Comparison of ENCODE assay signal across 33 cellular contexts in the genomic region with DNA sequence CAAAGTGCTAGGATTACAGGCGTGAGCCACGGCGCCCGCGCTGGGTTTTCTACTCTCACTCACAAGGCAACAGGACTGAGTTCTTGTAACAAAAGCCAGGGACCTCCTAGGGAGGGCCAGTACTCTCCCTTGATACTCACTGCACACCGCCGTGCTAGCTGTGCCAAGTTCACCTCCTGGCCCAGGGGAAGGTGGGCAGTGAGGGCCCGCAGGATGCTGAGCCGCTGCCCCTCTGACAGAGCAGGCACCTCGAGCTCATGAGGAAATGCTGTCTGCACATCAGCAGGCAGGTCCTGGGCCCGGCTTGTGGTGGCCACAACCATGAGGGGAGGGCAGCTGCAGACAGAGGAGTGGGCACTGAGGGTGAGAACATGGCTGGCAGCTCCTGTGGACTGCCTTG. TPM values are rescaled to one million over a fixed set of nuclear protein-coding genes. Genes with fewer than 3 reads are reported as not detected.
"Had no signal": no experiment of that assay in that cellular context is flagged by ENCODE, and none has a peak within 500 bp of the region (broad histone marks: within the 10 kb centered on the region; RNA-seq: fewer than 3 reads in every experiment).

No MANE protein-coding gene starts in this region.

- H3K4me1 Mint-ChIP-seq: activated naive CD4-positive, alpha-beta T cell treated with anti-CD3 and anti-CD28 coated beads, Interleukin-2, amount 10 ng/mL, durations not matched to agents 7 days and 5 days had no signal

- H3K27me3 ChIP-seq: ascending aorta, brain microvascular endothelial cell, breast epithelium had no signal

- H3K27ac ChIP-seq: ascending aorta, brain microvascular endothelial cell, breast epithelium, VCaP had no signal

- H3K27me3 Mint-ChIP-seq: activated B cell treated with CpG ODN at 0.5 μM for 24 hours; activated CD4-positive, alpha-beta memory T cell treated with anti-CD3 and anti-CD28 coated beads for 36 hours; activated CD4-positive, alpha-beta T cell treated with anti-CD3 and anti-CD28 coated beads, Interleukin-2, amount 10 ng/mL, durations not matched to agents 24 days and 14 days; activated CD8-positive, alpha-beta T cell treated with anti-CD3 and anti-CD28 coated beads for 36 hours; activated naive CD4-positive, alpha-beta T cell treated with anti-CD3 and anti-CD28 coated beads, Interleukin-2, amount 10 ng/mL, durations not matched to agents 7 days and 5 days; activated naive CD4-positive, alpha-beta T cell treated with anti-CD3 and anti-CD28 coated beads, Interleukin-2, amount 50 U/mL, for 24 hours; activated naive CD8-positive, alpha-beta T cell; activated naive CD8-positive, alpha-beta T cell treated with anti-CD3 and anti-CD28 coated beads, Interleukin-2, amount 10 ng/mL, durations not matched to agents 7 days and 5 days; activated naive CD8-positive, alpha-beta T cell treated with anti-CD3 and anti-CD28 coated beads, Interleukin-2, amount 50 U/mL, for 24 hours had no signal

- H3K9me3 ChIP-seq: ascending aorta, breast epithelium had no signal

- ATAC-seq: activated CD8-positive, alpha-beta T cell treated with anti-CD3 and anti-CD28 coated beads for 36 hours; activated naive CD8-positive, alpha-beta T cell treated with anti-CD3 and anti-CD28 coated beads, Interleukin-2, amount 50 U/mL, for 24 hours; activated T-cell treated with anti-CD3 and anti-CD28 coated beads, Interleukin-2, amount 50 U/mL, for 4 hours; activated T-cell treated with anti-CD3 and anti-CD28 coated beads, Interleukin-2, amount 50 U/mL, for 72 hours had no signal

- H3K9me3 Mint-ChIP-seq: activated B cell treated with CpG ODN at 0.5 μM for 24 hours; activated CD4-positive, alpha-beta memory T cell treated with anti-CD3 and anti-CD28 coated beads for 36 hours; activated CD4-positive, alpha-beta T cell treated with anti-CD3 and anti-CD28 coated beads, Interleukin-2, amount 10 ng/mL, durations not matched to agents 24 days and 14 days; activated CD8-positive, alpha-beta T cell treated with anti-CD3 and anti-CD28 coated beads for 36 hours; activated naive CD4-positive, alpha-beta T cell treated with anti-CD3 and anti-CD28 coated beads, Interleukin-2, amount 10 ng/mL, durations not matched to agents 7 days and 5 days; activated naive CD4-positive, alpha-beta T cell treated with anti-CD3 and anti-CD28 coated beads, Interleukin-2, amount 50 U/mL, for 24 hours; activated naive CD8-positive, alpha-beta T cell treated with anti-CD3 and anti-CD28 coated beads, Interleukin-2, amount 10 ng/mL, durations not matched to agents 7 days and 5 days; activated naive CD8-positive, alpha-beta T cell treated with anti-CD3 and anti-CD28 coated beads, Interleukin-2, amount 50 U/mL, for 24 hours; activated T-cell treated with anti-CD3 and anti-CD28 coated beads, Interleukin-2, amount 50 U/mL, for 4 hours; activated T-cell treated with anti-CD3 and anti-CD28 coated beads, Interleukin-2, amount 50 U/mL, for 72 hours; activated T-helper 2 cell treated with anti-CD3 and anti-CD28 coated beads, Interferon-gamma antibody, Interleukin-2, Interleukin-4, amounts not matched to agents 10 μg/mL and 5 μg/mL and 100 μg/mL, durations not matched to agents 14 hours and 24 hours and 36 hours; T-helper 1 cell treated with Interleukin-12 subunit alpha and Interleukin-12 subunit beta and Interleukin-4 antibody, amounts not matched to agents 30 μg/mL and 1 μg/mL, for 36 hours; T-helper 2 cell treated with Interferon-gamma antibody and Interleukin-4, amounts not matched to agents 5 μg/mL and 100 μg/mL, for 36 hours had no signal

- H3K4me3 ChIP-seq: ascending aorta, breast epithelium had no signal

- H3K4me3 Mint-ChIP-seq: activated B cell treated with CpG ODN at 0.5 μM for 24 hours; activated CD4-positive, alpha-beta memory T cell treated with anti-CD3 and anti-CD28 coated beads for 36 hours; activated CD4-positive, alpha-beta T cell treated with anti-CD3 and anti-CD28 coated beads, Interleukin-2, amount 10 ng/mL, durations not matched to agents 24 days and 14 days; activated CD8-positive, alpha-beta T cell treated with anti-CD3 and anti-CD28 coated beads for 36 hours; activated naive CD4-positive, alpha-beta T cell treated with anti-CD3 and anti-CD28 coated beads, Interleukin-2, amount 10 ng/mL, durations not matched to agents 7 days and 5 days; activated naive CD4-positive, alpha-beta T cell treated with anti-CD3 and anti-CD28 coated beads, Interleukin-2, amount 50 U/mL, for 24 hours; activated naive CD8-positive, alpha-beta T cell; activated naive CD8-positive, alpha-beta T cell treated with anti-CD3 and anti-CD28 coated beads, Interleukin-2, amount 10 ng/mL, durations not matched to agents 7 days and 5 days; activated naive CD8-positive, alpha-beta T cell treated with anti-CD3 and anti-CD28 coated beads, Interleukin-2, amount 50 U/mL, for 24 hours; activated T-cell treated with anti-CD3 and anti-CD28 coated beads, Interleukin-2, amount 50 U/mL, for 4 hours; activated T-cell treated with anti-CD3 and anti-CD28 coated beads, Interleukin-2, amount 50 U/mL, for 72 hours; T-helper 1 cell treated with Interleukin-12 subunit alpha and Interleukin-12 subunit beta and Interleukin-4 antibody, amounts not matched to agents 30 μg/mL and 1 μg/mL, for 36 hours; T-helper 2 cell treated with Interferon-gamma antibody and Interleukin-4, amounts not matched to agents 5 μg/mL and 100 μg/mL, for 36 hours had no signal

- H3K4me1 ChIP-seq: ascending aorta, breast epithelium had no signal

- H3K27ac Mint-ChIP-seq: activated B cell treated with CpG ODN at 0.5 μM for 24 hours; activated CD4-positive, alpha-beta memory T cell treated with anti-CD3 and anti-CD28 coated beads for 36 hours; activated CD4-positive, alpha-beta T cell treated with anti-CD3 and anti-CD28 coated beads, Interleukin-2, amount 10 ng/mL, durations not matched to agents 24 days and 14 days; activated CD8-positive, alpha-beta T cell treated with anti-CD3 and anti-CD28 coated beads for 36 hours; activated naive CD4-positive, alpha-beta T cell treated with anti-CD3 and anti-CD28 coated beads, Interleukin-2, amount 10 ng/mL, durations not matched to agents 7 days and 5 days; activated naive CD4-positive, alpha-beta T cell treated with anti-CD3 and anti-CD28 coated beads, Interleukin-2, amount 50 U/mL, for 24 hours; activated naive CD8-positive, alpha-beta T cell; activated naive CD8-positive, alpha-beta T cell treated with anti-CD3 and anti-CD28 coated beads, Interleukin-2, amount 10 ng/mL, durations not matched to agents 7 days and 5 days; activated naive CD8-positive, alpha-beta T cell treated with anti-CD3 and anti-CD28 coated beads, Interleukin-2, amount 50 U/mL, for 24 hours; activated T-cell treated with anti-CD3 and anti-CD28 coated beads, Interleukin-2, amount 50 U/mL, for 72 hours; activated T-helper 2 cell treated with anti-CD3 and anti-CD28 coated beads, Interferon-gamma antibody, Interleukin-2, Interleukin-4, amounts not matched to agents 10 μg/mL and 5 μg/mL and 100 μg/mL, durations not matched to agents 14 hours and 24 hours and 36 hours; T-helper 1 cell treated with Interleukin-12 subunit alpha and Interleukin-12 subunit beta and Interleukin-4 antibody, amounts not matched to agents 30 μg/mL and 1 μg/mL, for 36 hours had no signal

- DNase-seq: activated B cell treated with CpG ODN at 0.5 μM for 24 hours; activated CD4-positive, alpha-beta memory T cell treated with anti-CD3 and anti-CD28 coated beads for 36 hours; activated CD4-positive, alpha-beta T cell treated with anti-CD3 and anti-CD28 coated beads for 4 hours; activated CD4-positive, alpha-beta T cell treated with anti-CD3 and anti-CD28 coated beads, Interleukin-2, amount 10 ng/mL, durations not matched to agents 24 days and 14 days; activated CD4-positive, alpha-beta T cell treated with anti-CD3 and anti-CD28 coated beads, Interleukin-2, amount 50 U/mL, for 1 hour; activated CD4-positive, alpha-beta T cell treated with anti-CD3 and anti-CD28 coated beads, Interleukin-2, amount 50 U/mL, for 4 hours; activated CD4-positive, CD25-positive, alpha-beta regulatory T cell treated with anti-CD3 and anti-CD28 coated beads, Interleukin-2, amount 50 U/mL, for 72 hours; activated CD8-positive, alpha-beta memory T cell treated with anti-CD3 and anti-CD28 coated beads, Interleukin-2, amount 50 U/mL, for 4 hours; activated CD8-positive, alpha-beta T cell treated with anti-CD3 and anti-CD28 coated beads for 36 hours; activated effector memory CD4-positive, alpha-beta T cell treated with Interleukin-2 at 50 U/mL for 16 hours; activated gamma-delta T cell; activated naive CD4-positive, alpha-beta T cell treated with anti-CD3 and anti-CD28 coated beads, Interleukin-2, amount 10 ng/mL, durations not matched to agents 7 days and 5 days; activated naive CD4-positive, alpha-beta T cell treated with Interleukin-2 at 50 U/mL for 16 hours; activated naive CD8-positive, alpha-beta T cell treated with anti-CD3 and anti-CD28 coated beads, Interleukin-2, amount 10 ng/mL, durations not matched to agents 7 days and 5 days; activated naive CD8-positive, alpha-beta T cell treated with anti-CD3 and anti-CD28 coated beads, Interleukin-2, amount 50 U/mL, for 24 hours; activated T-cell treated with anti-CD3 and anti-CD28 coated beads for 4 hours; activated T-cell treated with anti-CD3 and anti-CD28 coated beads, Interleukin-2, amount 50 U/mL, for 1 hour; activated T-cell treated with anti-CD3 and anti-CD28 coated beads, Interleukin-2, amount 50 U/mL, for 4 hours; activated T-cell treated with anti-CD3 and anti-CD28 coated beads, Interleukin-2, amount 50 U/mL, for 72 hours; amygdala; anterior cingulate cortex; brain microvascular endothelial cell; central memory CD4-positive, alpha-beta T cell; T-helper 2 cell; T-helper 9 cell had no signal

- H3K36me3 ChIP-seq: breast epithelium had no signal

RNA-seq across cellular contexts. Expression of gene GNMT, which starts 6.7 kb away (rescaled TPM):
- total RNA-seq: activated CD4-positive, alpha-beta memory T cell treated with anti-CD3 and anti-CD28 coated beads for 36 hours; ascending aorta had no signal
